ENCODE assay signal across 24 cellular contexts in the genomic region with DNA sequence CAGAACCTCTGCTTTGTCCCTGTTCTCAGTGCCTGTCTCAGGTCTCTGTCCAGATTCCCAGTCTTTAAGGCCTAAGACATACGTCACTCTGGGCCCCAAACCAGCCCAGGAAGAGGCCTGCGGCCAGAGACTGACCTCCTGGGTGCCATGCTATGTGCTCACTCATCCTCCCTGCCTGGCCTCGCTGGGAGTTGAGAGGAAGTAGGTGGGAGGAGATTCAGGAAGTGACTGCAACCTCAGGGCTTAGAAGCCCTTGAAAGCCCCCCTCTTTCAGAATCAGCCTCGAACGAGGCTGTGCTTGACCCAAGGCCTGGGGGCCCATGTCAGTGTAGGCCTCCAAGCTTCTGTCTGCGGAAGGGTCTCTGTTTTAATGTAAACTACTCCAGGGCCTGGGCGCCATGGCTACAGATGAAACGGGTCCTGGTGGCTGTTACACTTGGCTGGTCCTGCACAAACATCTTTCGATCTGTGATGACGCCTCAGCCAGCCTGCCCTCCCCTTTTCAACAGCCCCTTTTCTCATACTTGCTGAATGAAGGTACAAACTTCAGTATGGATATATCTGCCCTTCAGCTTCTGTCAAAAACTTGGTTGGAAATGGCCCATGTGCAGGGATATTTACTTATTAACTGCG. TPM values are rescaled to one million over a fixed set of nuclear protein-coding genes. Genes with fewer than 3 reads are reported as not detected.
DNase-seq lines count a peak whose midpoint lies in the region; ATAC-seq, FAIRE-seq and TF ChIP-seq lines count a peak whose summit lies in the region.
"Had no signal": no experiment of that assay in that cellular context is flagged by ENCODE, and none has a peak within 500 bp of the region (broad histone marks: within the 10 kb centered on the region; RNA-seq: fewer than 3 reads in every experiment).

No MANE protein-coding gene starts in this region.

- TF ChIP-seq CTCF in Caco-2 (IDR thresholded peaks at IDR 0.05; ENCODE audit: insufficient read depth in 1 of 2, low read depth in 1 of 2, low read length in 1 of 2, severe bottlenecking in 1 of 2, unreplicated experiment in 1 of 2) (no peak), GM23338 (conservative IDR thresholded peaks at IDR 0.05; ENCODE audit: low read depth in 2 of 2) (no peak), RWPE2 (IDR thresholded peaks at IDR 0.05; ENCODE audit: poor library complexity, severe bottlenecking) (no peak), neural progenitor cell (IDR thresholded peaks at IDR 0.05) (no peak)

- ATAC-seq in GM23338 (no peak), RWPE2 (ENCODE audit: low read depth) (no peak), HG02623 (IDR thresholded peaks at IDR 0.05; ENCODE audit: unreplicated experiment) (no peak)

- intact Hi-C loops in Caco-2 (cut with micrococcal nuclease; ENCODE audit: unreplicated experiment), result no loop called here

- FAIRE-seq in HTR-8/SVneo (lab: Jason Lieb, UNC), result no peak

- H3K27me3 Mint-ChIP-seq in Caco-2 (ENCODE audit: insufficient read depth, unreplicated experiment), result no peaks in the 10 kb centered on the region
- H3K27me3 Mint-ChIP-seq in GM23338 (ENCODE audit: insufficient read depth, low read depth, poor library complexity), result peaks cover 6% of the 10 kb centered on the region
- peaks cover 15% of the 10 kb centered on the region for H3K27me3 Mint-ChIP-seq in neural progenitor cell (ENCODE audit: insufficient read depth, low read depth)
- peaks cover 30% of the 10 kb centered on the region for H3K27me3 Mint-ChIP-seq in activated naive CD4-positive, alpha-beta T cell treated with anti-CD3 and anti-CD28 coated beads, Interleukin-2, amount 10 ng/mL, durations not matched to agents 7 days and 5 days

- no peak for DNase-seq in Caco-2
- DNase-seq in GM23338 (ENCODE audit: low spot score), result no peak
- DNase-seq in RWPE2 (ENCODE audit: low spot score), result peak; percentile 49
- no peak for DNase-seq in neural progenitor cell (ENCODE audit: low spot score)
- no peak for DNase-seq in NAMALWA (ENCODE audit: low spot score)
- DNase-seq in HTR-8/SVneo (ENCODE audit: insufficient read length, low spot score), result no peak
- no peak for DNase-seq in activated naive CD4-positive, alpha-beta T cell treated with anti-CD3 and anti-CD28 coated beads, Interleukin-2, amount 10 ng/mL, durations not matched to agents 7 days and 5 days
- DNase-seq: CD4-positive, alpha-beta T cell; DMS 273 treated with DMSO at 0.1 percent for 48 hours; GDM1; HCEC 1CT; MG63; NCI-H1694; NCI-H526 treated with DMSO at 0.1 percent for 48 hours; stomach; WERI-Rb-1 had no signal

- H3K9me3 Mint-ChIP-seq in Caco-2 (ENCODE audit: unreplicated experiment) (no peaks in the 10 kb centered on the region), GM23338 (no peaks in the 10 kb centered on the region), neural progenitor cell (peaks cover 4% of the 10 kb centered on the region)
- H3K9me3 Mint-ChIP-seq in activated naive CD4-positive, alpha-beta T cell treated with anti-CD3 and anti-CD28 coated beads, Interleukin-2, amount 10 ng/mL, durations not matched to agents 7 days and 5 days, result no peaks in the 10 kb centered on the region
- H3K9me3 Mint-ChIP-seq: activated T-helper 2 cell treated with anti-CD3 and anti-CD28 coated beads, Interferon-gamma antibody, Interleukin-2, Interleukin-4, amounts not matched to agents 10 μg/mL and 5 μg/mL and 100 μg/mL, durations not matched to agents 14 hours and 24 hours and 36 hours; CD4-positive, alpha-beta T cell; T-helper 2 cell treated with Interferon-gamma antibody and Interleukin-4, amounts not matched to agents 5 μg/mL and 100 μg/mL, for 36 hours had no signal

- H4K20me1 ChIP-seq in GM23338 (replicated peaks; ENCODE audit: insufficient read depth) (no peaks in the 10 kb centered on the region), neural progenitor cell (ENCODE audit: low read depth) (no peaks in the 10 kb centered on the region)

- H3K9me3 ChIP-seq in Caco-2 (no peaks in the 10 kb centered on the region), RWPE2 (ENCODE audit: severe bottlenecking) (no peaks in the 10 kb centered on the region), neural progenitor cell (ENCODE audit: low read depth) (no peaks in the 10 kb centered on the region)
- H3K9me3 ChIP-seq: MG63, neutrophil, prostate gland, sigmoid colon, stomach, tibial artery had no signal

- H3K4me1 Mint-ChIP-seq in Caco-2 (ENCODE audit: low read depth, unreplicated experiment) (no peaks in the 10 kb centered on the region), GM23338 (peaks cover 2% of the 10 kb centered on the region; the same call in 1 of the 3 replicates), neural progenitor cell (peaks cover 20% of the 10 kb centered on the region)
- H3K4me1 Mint-ChIP-seq in activated naive CD4-positive, alpha-beta T cell treated with anti-CD3 and anti-CD28 coated beads, Interleukin-2, amount 10 ng/mL, durations not matched to agents 7 days and 5 days, result no peaks in the 10 kb centered on the region

- H3F3A ChIP-seq in GM23338 (replicated peaks; ENCODE audit: low read depth) (no peaks in the 10 kb centered on the region), neural progenitor cell (ENCODE audit: low read depth) (no peaks in the 10 kb centered on the region)

- no peak overlapping the region for H3K9ac ChIP-seq in neural progenitor cell

- H2AFZ ChIP-seq in GM23338 (no peak overlapping the region), neural progenitor cell (replicated peaks) (no peak overlapping the region)

- POLR2A ChIA-PET in Caco-2 (lab: Charles Lee), result no interaction called here

- H3K79me2 ChIP-seq in GM23338 (replicated peaks; ENCODE audit: insufficient read depth), result no peaks in the 10 kb centered on the region
- H3K79me2 ChIP-seq in neural progenitor cell (ENCODE audit: low read depth), result no peaks in the 10 kb centered on the region

- no TSS peak for BruUV-seq in Caco-2 (replicated peaks; lab: Mats Ljungman, UMichigan)

- H3K36me3 Mint-ChIP-seq in Caco-2 (ENCODE audit: insufficient read depth, unreplicated experiment), result no peaks in the 10 kb centered on the region
- no peaks in the 10 kb centered on the region for H3K36me3 Mint-ChIP-seq in GM23338 (ENCODE audit: low read depth)
- no peaks in the 10 kb centered on the region for H3K36me3 Mint-ChIP-seq in neural progenitor cell
- no peaks in the 10 kb centered on the region for H3K36me3 Mint-ChIP-seq in activated naive CD4-positive, alpha-beta T cell treated with anti-CD3 and anti-CD28 coated beads, Interleukin-2, amount 10 ng/mL, durations not matched to agents 7 days and 5 days

- H3K4me3 Mint-ChIP-seq in Caco-2 (ENCODE audit: unreplicated experiment) (no peak overlapping the region), GM23338 (no peak overlapping the region), neural progenitor cell (peak overlapping the region; percentile 52)
- H3K4me3 Mint-ChIP-seq in activated naive CD4-positive, alpha-beta T cell treated with anti-CD3 and anti-CD28 coated beads, Interleukin-2, amount 10 ng/mL, durations not matched to agents 7 days and 5 days, result no peak overlapping the region
- H3K4me3 Mint-ChIP-seq: CD4-positive, alpha-beta T cell; T-helper 2 cell treated with Interferon-gamma antibody and Interleukin-4, amounts not matched to agents 5 μg/mL and 100 μg/mL, for 36 hours had no signal

- H3K27ac ChIP-seq in GM23338 (ENCODE audit: low read depth) (no peak overlapping the region), RWPE2 (ENCODE audit: poor library complexity, severe bottlenecking) (no peak overlapping the region), neural progenitor cell (no peak overlapping the region)
- H3K27ac ChIP-seq: epithelial cell of prostate, neutrophil, prostate gland, sigmoid colon, stomach, tibial artery, WERI-Rb-1 had no signal

- H3K4me3 ChIP-seq in Caco-2 (ENCODE audit: low read depth, low read length), result no peak overlapping the region
- no peak overlapping the region for H3K4me3 ChIP-seq in GM23338
- no peak overlapping the region for H3K4me3 ChIP-seq in RWPE2 (ENCODE audit: severe bottlenecking)
- no peak overlapping the region for H3K4me3 ChIP-seq in neural progenitor cell
- H3K4me3 ChIP-seq: MG63, prostate gland, sigmoid colon, stomach, tibial artery had no signal

- no peaks in the 10 kb centered on the region for H3K4me1 ChIP-seq in Caco-2
- no peaks in the 10 kb centered on the region for H3K4me1 ChIP-seq in GM23338 (ENCODE audit: insufficient read depth)
- H3K4me1 ChIP-seq in RWPE2 (ENCODE audit: insufficient read depth, poor library complexity, severe bottlenecking), result no peaks in the 10 kb centered on the region
- H3K4me1 ChIP-seq in neural progenitor cell, result peaks cover 4% of the 10 kb centered on the region
- H3K4me1 ChIP-seq: prostate gland, sigmoid colon, stomach, tibial artery had no signal

- H3K9me2 ChIP-seq in GM23338 (ENCODE audit: insufficient read depth), result no peaks in the 10 kb centered on the region

- CTCF ChIA-PET in Caco-2 (lab: Charles Lee), result no interaction called here
- CTCF ChIA-PET in activated naive CD4-positive, alpha-beta T cell treated with anti-CD3 and anti-CD28 coated beads, Interleukin-2, amount 10 ng/mL, durations not matched to agents 7 days and 5 days (lab: Charles Lee), result no interaction called here

- no peak overlapping the region for H3K4me2 ChIP-seq in GM23338
- no peak overlapping the region for H3K4me2 ChIP-seq in neural progenitor cell

- H3K27ac Mint-ChIP-seq in Caco-2 (ENCODE audit: unreplicated experiment) (peak overlapping the region; percentile 12), GM23338 (peak overlapping the region; percentile 70; the same call in 1 of the 2 replicates), neural progenitor cell (peak overlapping the region; percentile 96)
- no peak overlapping the region for H3K27ac Mint-ChIP-seq in activated naive CD4-positive, alpha-beta T cell treated with anti-CD3 and anti-CD28 coated beads, Interleukin-2, amount 10 ng/mL, durations not matched to agents 7 days and 5 days
- H3K27ac Mint-ChIP-seq: activated T-helper 2 cell treated with anti-CD3 and anti-CD28 coated beads, Interferon-gamma antibody, Interleukin-2, Interleukin-4, amounts not matched to agents 10 μg/mL and 5 μg/mL and 100 μg/mL, durations not matched to agents 14 hours and 24 hours and 36 hours; CD4-positive, alpha-beta T cell; T-helper 2 cell treated with Interferon-gamma antibody and Interleukin-4, amounts not matched to agents 5 μg/mL and 100 μg/mL, for 36 hours had no signal

- H3K27me3 ChIP-seq in Caco-2 (replicated peaks; ENCODE audit: control insufficient read depth, insufficient read depth, low read length) (no peaks in the 10 kb centered on the region), GM23338 (ENCODE audit: insufficient read depth) (no peaks in the 10 kb centered on the region; the same call in 1 of the 2 replicates), RWPE2 (ENCODE audit: insufficient read depth, poor library complexity, severe bottlenecking) (peaks cover 13% of the 10 kb centered on the region), neural progenitor cell (peaks cover 18% of the 10 kb centered on the region)
- H3K27me3 ChIP-seq: sigmoid colon had no signal

- H3K36me3 ChIP-seq in Caco-2 (ENCODE audit: control insufficient read depth, insufficient read depth, low read length) (no peaks in the 10 kb centered on the region), GM23338 (ENCODE audit: insufficient read depth) (no peaks in the 10 kb centered on the region), RWPE2 (ENCODE audit: low read depth) (no peaks in the 10 kb centered on the region), neural progenitor cell (no peaks in the 10 kb centered on the region)
- H3K36me3 ChIP-seq: MG63, neutrophil, prostate gland, sigmoid colon, stomach, tibial artery, WERI-Rb-1 had no signal

RNA-seq across cellular contexts. Expression of gene RASGRF1, which starts 11.7 kb away (rescaled TPM):
- 0.23 and 0.57 TPM in 2 replicates for total RNA-seq in Caco-2 (2022)
- total RNA-seq in GM23338 (2014; rRNA removed; shearing (Covaris generic)), result 0.24 and 0.39 TPM in 2 replicates
- polyA plus RNA-seq in GM23338 (2016; fragmentation: Nextera tagmentation; extraction: Ambion mirVana), result 0.03 and 0.05 TPM in 2 replicates
- total RNA-seq in neural progenitor cell (ENCODE audit: low replicate concordance), result 0.22 and 0.59 TPM in 2 replicates
- total RNA-seq: activated T-helper 2 cell treated with anti-CD3 and anti-CD28 coated beads, Interferon-gamma antibody, Interleukin-2, Interleukin-4, amounts not matched to agents 10 μg/mL and 5 μg/mL and 100 μg/mL, durations not matched to agents 14 hours and 24 hours and 36 hours; CD4-positive, alpha-beta T cell had no signal
